12 cellular contexts compared by ENCODE assay signal in genomic region chr20:37343212-37343993, GRCh38. TPM values are rescaled to one million over a fixed set of nuclear protein-coding genes. Genes with fewer than 3 reads are reported as not detected.
DNase-seq lines count a peak whose midpoint lies in the region; ATAC-seq, FAIRE-seq and TF ChIP-seq lines count a peak whose summit lies in the region.
"Had no signal": no experiment of that assay in that cellular context is flagged by ENCODE, and none has a peak within 500 bp of the region (broad histone marks: within the 10 kb centered on the region; RNA-seq: fewer than 3 reads in every experiment).

No MANE protein-coding gene starts in this region.

- H3K9me3 Mint-ChIP-seq in natural killer cell (no peaks in the 10 kb centered on the region), astrocyte (ENCODE audit: unreplicated experiment) (no peaks in the 10 kb centered on the region), mesothelial cell of epicardium (no peaks in the 10 kb centered on the region)
- H3K9me3 Mint-ChIP-seq in natural killer cell treated with Interleukin-12 subunit alpha and Interleukin-12 subunit beta and Interleukin-15 and Interleukin-18, amount 100 ng/mL, for 72 hours = no peaks in the 10 kb centered on the region
- H3K9me3 Mint-ChIP-seq: activated CD4-positive, alpha-beta memory T cell treated with anti-CD3 and anti-CD28 coated beads, Interleukin-2, amount 10 ng/mL, durations not matched to agents 7 days and 5 days; GM23338; memory B cell had no signal

- peaks cover 20% of the 10 kb centered on the region for H3K79me2 ChIP-seq in astrocyte (ENCODE audit: insufficient read depth, low read length)

- no peak overlapping the region for H2AFZ ChIP-seq in astrocyte (ENCODE audit: low read depth, low read length)

- H3K36me3 ChIP-seq in astrocyte (ENCODE audit: insufficient read depth, low read length) (no peaks in the 10 kb centered on the region), urinary bladder (ENCODE audit: insufficient read depth) (no peaks in the 10 kb centered on the region)
- H3K36me3 ChIP-seq: ascending aorta had no signal

- no peak for TF ChIP-seq CTCF in natural killer cell (IDR thresholded peaks at IDR 0.05)
- no peak for TF ChIP-seq CTCF in astrocyte (IDR thresholded peaks at IDR 0.05; ENCODE audit: insufficient read depth, low read depth, low read length)
- no peak for TF ChIP-seq CTCF in mesothelial cell of epicardium (IDR thresholded peaks at IDR 0.05; ENCODE audit: unreplicated experiment)

- WGBS in urinary bladder = 70% methylated on average over 12 of the region's 12 CpGs

- no peak for FAIRE-seq in astrocyte (lab: Jason Lieb, UNC)

- H3K4me3 ChIP-seq in astrocyte (ENCODE audit: insufficient read depth, low read depth, low read length) (no peak overlapping the region), urinary bladder (ENCODE audit: low read depth, low read length) (no peak overlapping the region)
- H3K4me3 ChIP-seq: ascending aorta, GM23338 had no signal

- peaks cover 17% of the 10 kb centered on the region for H4K20me1 ChIP-seq in astrocyte (ENCODE audit: insufficient read depth, low read length)

- no peak overlapping the region for H3K4me2 ChIP-seq in astrocyte (ENCODE audit: low read length)
- H3K4me2 ChIP-seq: GM23338 had no signal

- peak overlapping the region in 1 of 2 donors; percentile 24 for H3K27ac Mint-ChIP-seq in natural killer cell
- no peak overlapping the region for H3K27ac Mint-ChIP-seq in natural killer cell treated with Interleukin-12 subunit alpha and Interleukin-12 subunit beta and Interleukin-15 and Interleukin-18, amount 100 ng/mL, for 72 hours
- H3K27ac Mint-ChIP-seq in astrocyte (ENCODE audit: unreplicated experiment) = no peak overlapping the region
- peak overlapping the region; percentile 43 for H3K27ac Mint-ChIP-seq in mesothelial cell of epicardium
- H3K27ac Mint-ChIP-seq: activated CD4-positive, alpha-beta memory T cell treated with anti-CD3 and anti-CD28 coated beads, Interleukin-2, amount 10 ng/mL, durations not matched to agents 7 days and 5 days; GM23338; memory B cell had no signal

- H3K4me1 Mint-ChIP-seq in natural killer cell (peaks cover 5 to 30% of the 10 kb centered on the region in 2 donors), astrocyte (ENCODE audit: low read depth, unreplicated experiment) (peaks cover 9% of the 10 kb centered on the region), mesothelial cell of epicardium (peaks cover 26% of the 10 kb centered on the region)
- peaks cover 0 to 16% of the 10 kb centered on the region in 2 donors for H3K4me1 Mint-ChIP-seq in natural killer cell treated with Interleukin-12 subunit alpha and Interleukin-12 subunit beta and Interleukin-15 and Interleukin-18, amount 100 ng/mL, for 72 hours (ENCODE audit: low read depth in 2 of 2)

- no peak overlapping the region for H3K9ac ChIP-seq in astrocyte (ENCODE audit: low read length)

- no peaks in the 10 kb centered on the region for H3K27me3 Mint-ChIP-seq in natural killer cell (ENCODE audit: low read depth in 2 of 2)
- H3K27me3 Mint-ChIP-seq in natural killer cell treated with Interleukin-12 subunit alpha and Interleukin-12 subunit beta and Interleukin-15 and Interleukin-18, amount 100 ng/mL, for 72 hours = no peaks in the 10 kb centered on the region
- H3K27me3 Mint-ChIP-seq in astrocyte (ENCODE audit: low read depth, unreplicated experiment) = no peaks in the 10 kb centered on the region
- H3K27me3 Mint-ChIP-seq in mesothelial cell of epicardium (ENCODE audit: low read depth) = no peaks in the 10 kb centered on the region
- H3K27me3 Mint-ChIP-seq: activated CD4-positive, alpha-beta memory T cell treated with anti-CD3 and anti-CD28 coated beads, Interleukin-2, amount 10 ng/mL, durations not matched to agents 7 days and 5 days; memory B cell had no signal

- no peak for DNase-seq in natural killer cell
- no peak for DNase-seq in natural killer cell treated with Interleukin-12 subunit alpha and Interleukin-12 subunit beta and Interleukin-15 and Interleukin-18, amount 100 ng/mL, for 72 hours (ENCODE audit: low spot score)
- no peak for DNase-seq in astrocyte (ENCODE audit: low read depth)
- no peak for DNase-seq in mesothelial cell of epicardium (ENCODE audit: low spot score in 2 of 2, unreplicated experiment in 2 of 2)
- no peak for DNase-seq in DMS153 (lab: John Stamatoyannopoulos, UW)
- DNase-seq in activated CD4-positive, CD25-positive, alpha-beta regulatory T cell (lab: John Stamatoyannopoulos, UW) = no peak
- DNase-seq: activated CD4-positive, alpha-beta memory T cell treated with anti-CD3 and anti-CD28 coated beads, Interleukin-2, amount 10 ng/mL, durations not matched to agents 7 days and 5 days had no signal

- H3K27ac ChIP-seq in astrocyte (ENCODE audit: low read depth, low read length) (no peak overlapping the region), urinary bladder (ENCODE audit: low read depth) (peak overlapping the region; percentile 14)
- H3K27ac ChIP-seq: ascending aorta had no signal

- intact Hi-C loops in natural killer cell (cut with micrococcal nuclease) = no loop called here

- peak overlapping the region; percentile 40 for H3K4me3 Mint-ChIP-seq in natural killer cell
- H3K4me3 Mint-ChIP-seq in natural killer cell treated with Interleukin-12 subunit alpha and Interleukin-12 subunit beta and Interleukin-15 and Interleukin-18, amount 100 ng/mL, for 72 hours = no peak overlapping the region
- peak overlapping the region; percentile 27 for H3K4me3 Mint-ChIP-seq in astrocyte (ENCODE audit: unreplicated experiment)
- no peak overlapping the region for H3K4me3 Mint-ChIP-seq in mesothelial cell of epicardium
- H3K4me3 Mint-ChIP-seq: activated CD4-positive, alpha-beta memory T cell treated with anti-CD3 and anti-CD28 coated beads, Interleukin-2, amount 10 ng/mL, durations not matched to agents 7 days and 5 days had no signal

- no peaks in the 10 kb centered on the region for H3K27me3 ChIP-seq in astrocyte (ENCODE audit: insufficient read depth, low read length)
- H3K27me3 ChIP-seq: ascending aorta had no signal

- no peaks in the 10 kb centered on the region for H3K9me3 ChIP-seq in astrocyte (ENCODE audit: insufficient read depth, low read depth, low read length)
- H3K9me3 ChIP-seq: ascending aorta had no signal

- H3K4me1 ChIP-seq in astrocyte (ENCODE audit: insufficient read depth, low read length) (peaks cover 8% of the 10 kb centered on the region), urinary bladder (ENCODE audit: insufficient read depth) (peaks cover 2% of the 10 kb centered on the region)

- H3K36me3 Mint-ChIP-seq in natural killer cell = no peaks in the 10 kb centered on the region
- no peaks in the 10 kb centered on the region for H3K36me3 Mint-ChIP-seq in natural killer cell treated with Interleukin-12 subunit alpha and Interleukin-12 subunit beta and Interleukin-15 and Interleukin-18, amount 100 ng/mL, for 72 hours
- peaks cover 2% of the 10 kb centered on the region for H3K36me3 Mint-ChIP-seq in astrocyte (ENCODE audit: low read depth, unreplicated experiment)
- H3K36me3 Mint-ChIP-seq in mesothelial cell of epicardium = no peaks in the 10 kb centered on the region
- H3K36me3 Mint-ChIP-seq: memory B cell had no signal

- ATAC-seq in natural killer cell = peak in 2 of 3 donors; percentile 29 to 32
- no peak for ATAC-seq in natural killer cell treated with Interleukin-12 subunit alpha and Interleukin-12 subunit beta and Interleukin-15 and Interleukin-18, amount 100 ng/mL, for 72 hours
- ATAC-seq in GM21447 (IDR thresholded peaks at IDR 0.05; ENCODE audit: unreplicated experiment) = no peak

RNA-seq across cellular contexts. Expression of gene SRC, which starts 2.5 kb away (rescaled TPM):
- total RNA-seq in natural killer cell (10 to 100 TPM in 2 of 3 donors, 1 to 10 TPM in 1; 2.3 to 15.6 (median 10.5) TPM), astrocyte (33.4 and 33.7 TPM in 2 replicates), mesothelial cell of epicardium (81.2 to 85.2 TPM (median 81.3 TPM) in 3 replicates), urinary bladder (26.9 TPM)
- 1 to 10 TPM; 6.8 to 8.6 TPM for total RNA-seq in natural killer cell treated with Interleukin-12 subunit alpha and Interleukin-12 subunit beta and Interleukin-15 and Interleukin-18, amount 100 ng/mL, for 72 hours
- polyA plus RNA-seq in urinary bladder = 53.2 TPM

RNA-seq across cellular contexts. Expression of gene MANBAL, which starts 53.9 kb away (rescaled TPM):
- total RNA-seq in natural killer cell (1 to 10 TPM; 5.1 to 7.9 (median 6.4) TPM), astrocyte (39.4 and 41.2 TPM in 2 replicates), mesothelial cell of epicardium (40.3 to 44.2 TPM (median 43.0 TPM) in 3 replicates), urinary bladder (14.9 TPM)
- total RNA-seq in natural killer cell treated with Interleukin-12 subunit alpha and Interleukin-12 subunit beta and Interleukin-15 and Interleukin-18, amount 100 ng/mL, for 72 hours = 10 to 100 TPM; 12.7 to 14.4 TPM
- polyA plus RNA-seq in urinary bladder = 133 TPM

Comparison
In these comparisons a context has a peak if more than half of its experiments do, and no peak if none do; other contexts are left out.
1. ATAC-seq: peak in natural killer cell (2 of 3); none in natural killer cell treated with Interleukin-12 subunit alpha and Interleukin-12 subunit beta and Interleukin-15 and Interleukin-18, amount 100 ng/mL, for 72 hours (0 of 2) and GM21447 (single experiment).
2. H3K4me3 Mint-ChIP-seq: peak in natural killer cell (single experiment) and astrocyte (single experiment); none in natural killer cell treated with Interleukin-12 subunit alpha and Interleukin-12 subunit beta and Interleukin-15 and Interleukin-18, amount 100 ng/mL, for 72 hours (single experiment) and mesothelial cell of epicardium (single experiment).